In genomic region chr6:43723737-43724295, GRCh38 we compare ENCODE assay signal across 1 cellular context.
TF ChIP-seq lines count a peak whose summit lies in the region.

No MANE protein-coding gene starts in this region.

TF ChIP-seq in HepG2, 621 proteins besides CTCF, POLR2A, EP300 and RAD21 (continued from another document and continues in another):
- TF ChIP-seq ZBTB46 (CRISPR knock-in tag; IDR thresholded peaks at IDR 0.05; ENCODE audit: borderline replicate concordance) = no peak
- no peak for TF ChIP-seq SMARCE1 (IDR thresholded peaks at IDR 0.05; ENCODE audit: borderline replicate concordance)
- TF ChIP-seq CREB1 (IDR thresholded peaks at IDR 0.05) = no peak
- TF ChIP-seq CREB1 (CRISPR knock-in tag; IDR thresholded peaks at IDR 0.05) = no peak
- peak; percentile 32; the same call in 1 of the 2 replicates for TF ChIP-seq THAP9 (CRISPR knock-in tag; IDR thresholded peaks at IDR 0.05; ENCODE audit: borderline replicate concordance)
- peak; percentile 82; the same call in 1 of the 2 replicates for TF ChIP-seq ZNF263 (CRISPR knock-in tag; IDR thresholded peaks at IDR 0.05)
- TF ChIP-seq ZBTB25 (CRISPR knock-in tag; IDR thresholded peaks at IDR 0.05) = no peak
- TF ChIP-seq PAF1 (CRISPR knock-in tag; IDR thresholded peaks at IDR 0.05) = no peak
- TF ChIP-seq PATZ1 (CRISPR knock-in tag; IDR thresholded peaks at IDR 0.05) = peak; percentile 58
- peak; percentile 32 for TF ChIP-seq YY1 (IDR thresholded peaks at IDR 0.05; ENCODE audit: insufficient read depth, insufficient replicate concordance, low read depth, low read length)
- 0 out of 2 replicates have a peak, but pooled peaks have one; percentile 21 for TF ChIP-seq ZNF280D (CRISPR knock-in tag; IDR thresholded peaks at IDR 0.05)
- TF ChIP-seq PLRG1 (conservative IDR thresholded peaks at IDR 0.05) = no peak
- no peak for TF ChIP-seq RNF219 (CRISPR knock-in tag; IDR thresholded peaks at IDR 0.05)
- TF ChIP-seq HES4 (CRISPR knock-in tag; IDR thresholded peaks at IDR 0.05; ENCODE audit: borderline replicate concordance) = no peak
- TF ChIP-seq GATAD2A (CRISPR knock-in tag; IDR thresholded peaks at IDR 0.05) = peak; percentile 46; the same call in 1 of the 2 replicates
- TF ChIP-seq KDM2A (CRISPR knock-in tag; IDR thresholded peaks at IDR 0.05; ENCODE audit: borderline replicate concordance, low read depth) = peak; percentile 57; the same call in 1 of the 2 replicates
- TF ChIP-seq KAT7 (CRISPR knock-in tag; IDR thresholded peaks at IDR 0.05; ENCODE audit: borderline replicate concordance) = peak; percentile 31; the same call in 1 of the 2 replicates
- 0 out of 2 replicates have a peak, but pooled peaks have one; percentile 31 for TF ChIP-seq PHF20 (CRISPR knock-in tag; IDR thresholded peaks at IDR 0.05)
- no peak; the same call in 1 of the 2 replicates for TF ChIP-seq DRAP1 (CRISPR knock-in tag; IDR thresholded peaks at IDR 0.05)
- 0 out of 2 replicates have a peak, but pooled peaks have one; percentile 35 for TF ChIP-seq ZNF574 (CRISPR knock-in tag; IDR thresholded peaks at IDR 0.05)
- TF ChIP-seq HOXA9 (CRISPR knock-in tag; IDR thresholded peaks at IDR 0.05; ENCODE audit: borderline replicate concordance) = no peak
- no peak; the same call in 1 of the 2 replicates for TF ChIP-seq ZNF101 (CRISPR knock-in tag; IDR thresholded peaks at IDR 0.05; ENCODE audit: borderline replicate concordance, low read depth)
- no peak for TF ChIP-seq ZBTB43 (CRISPR knock-in tag; conservative IDR thresholded peaks at IDR 0.05)
- TF ChIP-seq ARID3A (IDR thresholded peaks at IDR 0.05; ENCODE audit: low read depth, low read length) = no peak
- peak; percentile 97 for TF ChIP-seq SMC3 (IDR thresholded peaks at IDR 0.05; ENCODE audit: low read length)
- TF ChIP-seq CREBL2 (CRISPR knock-in tag; IDR thresholded peaks at IDR 0.05; ENCODE audit: borderline replicate concordance) = no peak
- TF ChIP-seq NR0B2 (CRISPR knock-in tag; IDR thresholded peaks at IDR 0.05) = no peak
